Comparison of ENCODE assay signal across 16 cellular contexts in the genomic region with DNA sequence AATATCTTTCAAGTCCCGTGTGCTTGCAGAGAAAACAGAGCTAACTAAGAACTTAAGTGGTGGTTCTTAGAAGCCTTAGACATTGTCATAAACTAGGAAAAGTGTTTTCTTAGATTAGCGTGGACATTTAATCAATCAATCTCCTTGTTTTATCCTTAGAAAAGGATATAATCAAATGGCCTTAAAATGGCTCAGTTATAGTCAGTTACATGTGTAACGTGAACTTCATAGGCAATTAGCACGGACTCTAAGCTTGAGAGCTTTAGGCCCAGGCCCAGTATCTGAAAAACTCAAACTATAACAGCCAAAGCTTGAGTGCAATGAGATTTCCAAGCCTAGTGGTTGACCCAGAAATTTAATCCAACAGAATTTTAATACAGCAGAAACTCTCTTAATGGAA. TPM values are rescaled to one million over a fixed set of nuclear protein-coding genes. Genes with fewer than 3 reads are reported as not detected.
A peak's percentile ranks its signal among the peaks of the same experiment; 100 is the strongest.
DNase-seq lines count a peak whose midpoint lies in the region; ATAC-seq and TF ChIP-seq lines count a peak whose summit lies in the region.
"Had no signal": no experiment of that assay in that cellular context is flagged by ENCODE, and none has a peak within 500 bp of the region (broad histone marks: within the 10 kb centered on the region; RNA-seq: fewer than 3 reads in every experiment).

No MANE protein-coding gene starts in this region.

- H3K4me3 ChIP-seq in ACC112 (ENCODE audit: low read depth, low read length) (no peak overlapping the region), HCT116 (replicated peaks in 1 of 2; ENCODE audit: low read depth in 1 of 2, low read length in 2 of 2) (no peak overlapping the region), neutrophil (ENCODE audit: low read depth in 1 of 2, low read length in 1 of 2) (no peak overlapping the region), thoracic aorta (no peak overlapping the region)
- H3K4me3 ChIP-seq: A549, HAP-1 had no signal

- no peaks in the 10 kb centered on the region for H3K9me3 ChIP-seq in HCT116 (ENCODE audit: control insufficient read depth in 1 of 2, insufficient read depth in 1 of 2, low read depth in 1 of 2, low read length in 2 of 2)
- no peaks in the 10 kb centered on the region for H3K9me3 ChIP-seq in neutrophil
- no peaks in the 10 kb centered on the region for H3K9me3 ChIP-seq in thoracic aorta
- H3K9me3 ChIP-seq: A549, HAP-1 had no signal

- TF ChIP-seq CTCF in HCT116 (IDR thresholded peaks at IDR 0.05 in 2 of 3, conservative IDR thresholded peaks at IDR 0.05 in 1 of 3; ENCODE audit: borderline replicate concordance in 1 of 3, insufficient read depth in 1 of 3, low read depth in 2 of 3, low read length in 2 of 3) (no peak), neutrophil (IDR thresholded peaks at IDR 0.05) (no peak), thoracic aorta (IDR thresholded peaks at IDR 0.05) (no peak)

- no TSS peak for BruUV-seq in HCT116 (replicated peaks; lab: Mats Ljungman, UMichigan)

- no peak for TF ChIP-seq POLR2A in HCT116 (IDR thresholded peaks at IDR 0.05; ENCODE audit: borderline replicate concordance, extremely low read depth, insufficient read depth, insufficient read length)

- H3K9me2 ChIP-seq in HCT116 (ENCODE audit: insufficient read depth): no peaks in the 10 kb centered on the region

- H3K36me3 ChIP-seq in ACC112 (ENCODE audit: insufficient read depth, low read length): no peaks in the 10 kb centered on the region
- no peaks in the 10 kb centered on the region for H3K36me3 ChIP-seq in HCT116 (ENCODE audit: control insufficient read depth in 1 of 2, insufficient read depth in 2 of 2, low read length in 2 of 2)
- H3K36me3 ChIP-seq in neutrophil: no peaks in the 10 kb centered on the region
- H3K36me3 ChIP-seq in thoracic aorta: no peaks in the 10 kb centered on the region
- H3K36me3 ChIP-seq: HAP-1 had no signal

- CTCF ChIA-PET in HCT116 (lab: Charles Lee): no interaction called here

- no peak overlapping the region for H3K4me2 ChIP-seq in HCT116 (ENCODE audit: low read length)
- H3K4me2 ChIP-seq: A549 had no signal

- DNase-seq in HCT116 (ENCODE audit: low read depth, low spot score) (no peak), thoracic aorta (ENCODE audit: low spot score) (no peak), NCI-H1417 treated with DMSO at 0.1 percent for 48 hours (lab: John Stamatoyannopoulos, UW) (no peak), NCI-H69 (lab: John Stamatoyannopoulos, UW) (no peak)
- DNase-seq: 8988T; C1 segment of cervical spinal cord; CD4-positive, alpha-beta memory T cell; COR-L47; DMS153; DND-41; GOT3 had no signal

- POLR2A ChIA-PET in HCT116 (lab: Charles Lee): no interaction called here

- H3K27me3 ChIP-seq in ACC112 (ENCODE audit: insufficient read depth, low read length) (no peaks in the 10 kb centered on the region), HCT116 (ENCODE audit: insufficient read depth, low read length) (no peaks in the 10 kb centered on the region), neutrophil (no peaks in the 10 kb centered on the region), thoracic aorta (replicated peaks; ENCODE audit: insufficient read depth) (no peaks in the 10 kb centered on the region)

- no peaks in the 10 kb centered on the region for H4K20me1 ChIP-seq in HCT116 (ENCODE audit: insufficient read depth)

- no peak for TF ChIP-seq RAD21 in HCT116 (IDR thresholded peaks at IDR 0.05; ENCODE audit: low read depth)

- no peak for ATAC-seq in HCT116
- no peak for ATAC-seq in thoracic aorta (ENCODE audit: insufficient number of reproducible peaks, low FRiP score, low read depth)
- no peak for ATAC-seq in esophagus mucosa
- ATAC-seq: A549 had no signal

- no peak overlapping the region for H3K9ac ChIP-seq in HCT116 (ENCODE audit: low read length)

- peaks cover 46% of the 10 kb centered on the region for H3K4me1 ChIP-seq in ACC112 (ENCODE audit: control insufficient read depth, insufficient read depth, low read length, unreplicated experiment)
- peaks cover 0 to 6% of the 10 kb centered on the region in 2 experiments; a peak in 2 of 4 replicates for H3K4me1 ChIP-seq in HCT116 (ENCODE audit: control insufficient read depth in 1 of 2, insufficient read depth in 2 of 2, low read length in 2 of 2)
- H3K4me1 ChIP-seq in neutrophil (ENCODE audit: control insufficient read depth in 1 of 2, insufficient read depth in 1 of 2, low read depth in 1 of 2, low read length in 1 of 2): peaks cover 40 to 51% of the 10 kb centered on the region in 2 experiments
- H3K4me1 ChIP-seq in thoracic aorta (ENCODE audit: control insufficient read depth in 1 of 2, low read depth in 2 of 2): peaks cover 27 to 76% of the 10 kb centered on the region in 2 donors

- H3K27ac ChIP-seq in ACC112 (ENCODE audit: low read depth, low read length): peak overlapping the region; percentile 83
- H3K27ac ChIP-seq in HCT116 (ENCODE audit: low read depth, low read length): no peak overlapping the region
- peak overlapping the region; percentile 39 for H3K27ac ChIP-seq in neutrophil
- H3K27ac ChIP-seq in thoracic aorta: peak overlapping the region; percentile 4 to 60
- H3K27ac ChIP-seq: A549 had no signal

- H2AFZ ChIP-seq in ACC112 (ENCODE audit: low read length, unreplicated experiment) (no peak overlapping the region), HCT116 (ENCODE audit: low read depth, low read length, poor library complexity, severe bottlenecking) (peak overlapping the region; percentile 7)

- RAD21 ChIA-PET in HCT116 (lab: Charles Lee; ENCODE audit: low non-redundant PET in 1 of 2, low total read pairs in 2 of 2, uncharacterized antibody in 2 of 2, unreplicated experiment in 2 of 2): no interaction called here

- H3K79me2 ChIP-seq in ACC112 (ENCODE audit: control insufficient read depth, insufficient read depth, low read length, unreplicated experiment): peaks cover 3% of the 10 kb centered on the region
- no peaks in the 10 kb centered on the region for H3K79me2 ChIP-seq in HCT116 (ENCODE audit: insufficient read depth, low read length)

- intact Hi-C loops in HCT116 (cut with micrococcal nuclease): no loop called here

TF ChIP-seq in HCT116, 20 proteins besides CTCF, POLR2A, EP300 and RAD21:
- TF ChIP-seq EZH2 (IDR thresholded peaks at IDR 0.05) (no peak), CBX3 (IDR thresholded peaks at IDR 0.05; ENCODE audit: low read depth) (no peak), YY1 (IDR thresholded peaks at IDR 0.05; ENCODE audit: extremely low read depth, insufficient replicate concordance, low read depth, low read length) (no peak), SIN3A (IDR thresholded peaks at IDR 0.05; ENCODE audit: low read depth) (no peak), ELF1 (IDR thresholded peaks at IDR 0.05; ENCODE audit: borderline replicate concordance, low read depth) (no peak), EZH2phosphoT487 (IDR thresholded peaks at IDR 0.05; ENCODE audit: borderline replicate concordance) (no peak)
- TF ChIP-seq, protein P1, sequence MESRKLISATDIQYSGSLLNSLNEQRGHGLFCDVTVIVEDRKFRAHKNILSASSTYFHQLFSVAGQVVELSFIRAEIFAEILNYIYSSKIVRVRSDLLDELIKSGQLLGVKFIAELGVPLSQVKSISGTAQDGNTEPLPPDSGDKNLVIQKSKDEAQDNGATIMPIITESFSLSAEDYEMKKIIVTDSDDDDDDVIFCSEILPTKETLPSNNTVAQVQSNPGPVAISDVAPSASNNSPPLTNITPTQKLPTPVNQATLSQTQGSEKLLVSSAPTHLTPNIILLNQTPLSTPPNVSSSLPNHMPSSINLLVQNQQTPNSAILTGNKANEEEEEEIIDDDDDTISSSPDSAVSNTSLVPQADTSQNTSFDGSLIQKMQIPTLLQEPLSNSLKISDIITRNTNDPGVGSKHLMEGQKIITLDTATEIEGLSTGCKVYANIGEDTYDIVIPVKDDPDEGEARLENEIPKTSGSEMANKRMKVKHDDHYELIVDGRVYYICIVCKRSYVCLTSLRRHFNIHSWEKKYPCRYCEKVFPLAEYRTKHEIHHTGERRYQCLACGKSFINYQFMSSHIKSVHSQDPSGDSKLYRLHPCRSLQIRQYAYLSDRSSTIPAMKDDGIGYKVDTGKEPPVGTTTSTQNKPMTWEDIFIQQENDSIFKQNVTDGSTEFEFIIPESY (IDR thresholded peaks at IDR 0.05; ENCODE audit: extremely low read depth, insufficient replicate concordance, low read length): no peak

RNA-seq across cellular contexts. Expression of a gene that starts 43.5 kb away (rescaled TPM):
- 98.0 TPM for total RNA-seq in HCT116 (2021; ENCODE audit: unreplicated experiment)
- 28.9 and 39.2 TPM in 2 replicates for polyA plus RNA-seq in HCT116 (2012)
- total RNA-seq in thoracic aorta: 10 to 100 TPM; 70.0 to 74.4 TPM
- 51.1 TPM for total RNA-seq in esophagus mucosa
